Comparison of ENCODE assay signal across 9 cellular contexts in genomic region chr14:35333797-35334743, GRCh38. TPM values are rescaled to one million over a fixed set of nuclear protein-coding genes. Genes with fewer than 3 reads are reported as not detected.
DNase-seq lines count a peak whose midpoint lies in the region; ATAC-seq and TF ChIP-seq lines count a peak whose summit lies in the region.
"Had no signal": no experiment of that assay in that cellular context is flagged by ENCODE, and none has a peak within 500 bp of the region (broad histone marks: within the 10 kb centered on the region; RNA-seq: fewer than 3 reads in every experiment).

No MANE protein-coding gene starts in this region.

- H3K36me3 ChIP-seq in HUES64 (ENCODE audit: insufficient read depth, low read length) (no peaks in the 10 kb centered on the region), hepatocyte (replicated peaks; ENCODE audit: insufficient read depth, low read depth) (no peaks in the 10 kb centered on the region), BE2C (no peaks in the 10 kb centered on the region)

- intact Hi-C loops in activated CD8-positive, alpha-beta T cell treated with anti-CD3 and anti-CD28 coated beads for 36 hours (cut with micrococcal nuclease), result no loop called here

- H3K4me2 ChIP-seq in hepatocyte, result no peak overlapping the region

- H2AFZ ChIP-seq in hepatocyte, result no peak overlapping the region

- H3K27me3 ChIP-seq in HUES64 (ENCODE audit: insufficient read depth, low read length) (no peaks in the 10 kb centered on the region), hepatocyte (no peaks in the 10 kb centered on the region), BE2C (no peaks in the 10 kb centered on the region)

- H3K4me1 Mint-ChIP-seq in activated CD8-positive, alpha-beta T cell treated with anti-CD3 and anti-CD28 coated beads for 36 hours (ENCODE audit: low read depth), result peaks cover 30% of the 10 kb centered on the region

- peak; percentile 63 for ATAC-seq in activated CD8-positive, alpha-beta T cell treated with anti-CD3 and anti-CD28 coated beads for 36 hours

- H3K27me3 Mint-ChIP-seq in activated CD8-positive, alpha-beta T cell treated with anti-CD3 and anti-CD28 coated beads for 36 hours, result no peaks in the 10 kb centered on the region

- peak; percentile 78 for DNase-seq in activated CD8-positive, alpha-beta T cell treated with anti-CD3 and anti-CD28 coated beads for 36 hours
- DNase-seq in hepatocyte (ENCODE audit: low spot score), result no peak
- peak; percentile 75 for DNase-seq in stimulated activated CD8-positive, alpha-beta memory T cell treated with anti-CD3 and anti-CD28 coated beads, Interleukin-4, amount 100 ng/mL, for 48 hours
- no peak for DNase-seq in AML-193 (lab: John Stamatoyannopoulos, UW)
- DNase-seq in NCI-H2081 treated with DMSO at 0.1 percent for 48 hours (lab: John Stamatoyannopoulos, UW), result no peak
- DNase-seq in BE2C, result no peak
- DNase-seq in HT-29 (ENCODE audit: low spot score), result no peak
- DNase-seq: NCI-H2107 had no signal

- peak overlapping the region; percentile 95 for H3K27ac Mint-ChIP-seq in activated CD8-positive, alpha-beta T cell treated with anti-CD3 and anti-CD28 coated beads for 36 hours

- H3K4me3 ChIP-seq in HUES64 (ENCODE audit: low read length) (no peak overlapping the region), hepatocyte (no peak overlapping the region), BE2C (ENCODE audit: low read depth, low read length) (no peak overlapping the region)

- peaks cover 42% of the 10 kb centered on the region for H3K4me1 ChIP-seq in HUES64 (ENCODE audit: insufficient read depth, low read length)
- H3K4me1 ChIP-seq in hepatocyte (ENCODE audit: insufficient read depth), result peaks cover 58% of the 10 kb centered on the region
- peaks cover 17% of the 10 kb centered on the region for H3K4me1 ChIP-seq in BE2C

- H3K4me3 Mint-ChIP-seq in activated CD8-positive, alpha-beta T cell treated with anti-CD3 and anti-CD28 coated beads for 36 hours, result peak overlapping the region; percentile 58

- H3K9ac ChIP-seq in HUES64 (ENCODE audit: low read depth, low read length), result no peak overlapping the region; the same call in 1 of the 2 replicates

- TF ChIP-seq CTCF in activated CD8-positive, alpha-beta T cell treated with anti-CD3 and anti-CD28 coated beads for 36 hours (IDR thresholded peaks at IDR 0.05), result no peak
- TF ChIP-seq CTCF in hepatocyte (IDR thresholded peaks at IDR 0.05; ENCODE audit: poor library complexity) (no peak), BE2C (IDR thresholded peaks at IDR 0.05; ENCODE audit: low read depth, low read length) (no peak)

- H3K79me2 ChIP-seq in hepatocyte, result no peaks in the 10 kb centered on the region

- no peaks in the 10 kb centered on the region for H3K9me3 ChIP-seq in HUES64 (ENCODE audit: insufficient read depth, low read depth, low read length)
- H3K9me3 ChIP-seq in hepatocyte (ENCODE audit: low read depth), result no peaks in the 10 kb centered on the region
- no peaks in the 10 kb centered on the region for H3K9me3 ChIP-seq in BE2C

- H3K9me3 Mint-ChIP-seq in activated CD8-positive, alpha-beta T cell treated with anti-CD3 and anti-CD28 coated beads for 36 hours, result no peaks in the 10 kb centered on the region

- no peaks in the 10 kb centered on the region for H3K36me3 Mint-ChIP-seq in activated CD8-positive, alpha-beta T cell treated with anti-CD3 and anti-CD28 coated beads for 36 hours (ENCODE audit: low read depth)

- CTCF ChIA-PET in activated CD8-positive, alpha-beta T cell treated with anti-CD3 and anti-CD28 coated beads for 36 hours (lab: Charles Lee), result interaction anchor here (0.8 to 2.5 kb wide), 16 partner anchors 9 to 104 kb away, joined by 3 to 18 read pairs (median 6); partner anchors contain the start of gene NFKBIA

- POLR2A ChIA-PET in activated CD8-positive, alpha-beta T cell treated with anti-CD3 and anti-CD28 coated beads for 36 hours (lab: Charles Lee), result interaction anchor here (0.7 to 11.8 kb wide), 13 partner anchors 12 to 82 kb away, joined by 3 to 157 read pairs (median 4); partner anchors contain the start of gene NFKBIA

- H4K20me1 ChIP-seq in hepatocyte (ENCODE audit: insufficient read depth, poor library complexity, severe bottlenecking), result no peaks in the 10 kb centered on the region

- WGBS in HUES64, result 90% methylated on average over 15 of the region's 15 CpGs
- WGBS in hepatocyte (ENCODE audit: low lambda C conversion rate, missing lambda C conversion rate), result 94% methylated on average over 15 of the region's 15 CpGs

- H3K9me2 ChIP-seq in hepatocyte (replicated peaks; ENCODE audit: insufficient read depth), result no peaks in the 10 kb centered on the region

- H3K27ac ChIP-seq in HUES64 (ENCODE audit: low read depth, low read length), result peak overlapping the region; percentile 54
- peak overlapping the region; percentile 95 for H3K27ac ChIP-seq in hepatocyte

RNA-seq across cellular contexts. Expression of gene PSMA6, which starts 41.9 kb away (rescaled TPM):
- polyA plus RNA-seq in HUES64 (2013, experiment 1 of 2), result 188 TPM
- polyA plus RNA-seq in HUES64 (2013, experiment 2 of 2), result 182 TPM
- total RNA-seq in activated CD8-positive, alpha-beta T cell treated with anti-CD3 and anti-CD28 coated beads for 36 hours, result 100 to 1,000 TPM; 361 to 393 TPM
- total RNA-seq in hepatocyte, result 252 and 260 TPM in 2 replicates
- polyA plus RNA-seq in hepatocyte, result 216 and 228 TPM in 2 replicates
- polyA plus RNA-seq in BE2C (2012; ENCODE audit: insufficient read depth, insufficient read length, low read depth), result 217 TPM
- total RNA-seq in HT-29 (2014; rRNA removed; shearing (Covaris generic)), result 80.3 and 112 TPM in 2 replicates

Comparison
In these comparisons a context has a peak if more than half of its experiments do, and no peak if none do; other contexts are left out.
1. DNase-seq: peak in activated CD8-positive, alpha-beta T cell treated with anti-CD3 and anti-CD28 coated beads for 36 hours (single experiment) and stimulated activated CD8-positive, alpha-beta memory T cell treated with anti-CD3 and anti-CD28 coated beads, Interleukin-4, amount 100 ng/mL, for 48 hours (single experiment); none in hepatocyte (single experiment), AML-193 (0 of 2), NCI-H2081 treated with DMSO at 0.1 percent for 48 hours (single experiment), BE2C (single experiment) and HT-29 (single experiment).